ENCODE assay signal across 1 cellular context in the genomic region with DNA sequence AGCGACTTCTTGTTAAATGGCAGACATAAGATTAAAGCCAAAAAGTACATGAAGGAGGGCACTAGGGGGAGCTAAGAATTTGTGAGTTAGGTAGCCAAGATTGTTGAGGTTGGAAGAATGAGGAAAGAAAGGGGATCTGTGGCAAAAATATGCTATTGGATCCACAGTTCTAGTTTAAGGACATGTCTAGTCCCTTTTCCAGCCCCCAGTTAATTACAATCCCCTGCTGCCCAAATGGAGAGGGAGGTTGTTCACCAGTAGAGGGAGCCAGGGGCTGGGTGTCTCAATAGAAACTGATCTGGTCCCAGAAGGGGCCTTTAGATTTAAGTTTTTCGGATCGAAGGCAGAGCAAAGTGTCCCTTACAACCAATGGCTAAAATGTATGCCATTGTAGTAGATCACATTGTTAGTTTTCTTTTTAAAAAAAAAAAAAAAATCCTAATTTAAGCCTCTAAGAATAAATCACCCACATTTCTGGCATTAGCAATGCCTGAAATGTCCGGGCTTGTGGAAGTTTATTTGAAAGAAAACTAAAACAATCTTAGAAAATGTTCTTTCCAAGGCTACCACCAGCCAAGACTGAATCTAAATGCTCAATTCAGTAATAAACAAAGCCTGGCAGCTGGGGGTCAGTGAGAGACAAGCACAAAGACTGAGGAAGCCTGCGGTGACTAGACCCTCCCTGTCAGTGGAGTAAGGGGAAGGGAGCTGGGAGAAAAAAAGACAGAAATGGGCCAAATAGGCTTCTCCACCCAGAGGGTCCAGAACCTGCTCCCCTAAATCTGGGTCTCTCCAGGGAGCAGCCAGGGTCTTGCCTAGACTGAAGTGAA.
A peak's percentile ranks its signal among the peaks of the same experiment; 100 is the strongest.
TF ChIP-seq lines count a peak whose summit lies in the region.

No MANE protein-coding gene starts in this region.

TF ChIP-seq in IMR-90, 13 proteins besides CTCF, POLR2A, EP300 and RAD21:
- TF ChIP-seq, protein P1, sequence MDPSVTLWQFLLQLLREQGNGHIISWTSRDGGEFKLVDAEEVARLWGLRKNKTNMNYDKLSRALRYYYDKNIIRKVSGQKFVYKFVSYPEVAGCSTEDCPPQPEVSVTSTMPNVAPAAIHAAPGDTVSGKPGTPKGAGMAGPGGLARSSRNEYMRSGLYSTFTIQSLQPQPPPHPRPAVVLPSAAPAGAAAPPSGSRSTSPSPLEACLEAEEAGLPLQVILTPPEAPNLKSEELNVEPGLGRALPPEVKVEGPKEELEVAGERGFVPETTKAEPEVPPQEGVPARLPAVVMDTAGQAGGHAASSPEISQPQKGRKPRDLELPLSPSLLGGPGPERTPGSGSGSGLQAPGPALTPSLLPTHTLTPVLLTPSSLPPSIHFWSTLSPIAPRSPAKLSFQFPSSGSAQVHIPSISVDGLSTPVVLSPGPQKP (IDR thresholded peaks at IDR 0.05; ENCODE audit: borderline replicate concordance, low read depth, low read length), result no peak
- TF ChIP-seq FOS (IDR thresholded peaks at IDR 0.05; ENCODE audit: low read depth, low read length) (no peak), SMC3 (IDR thresholded peaks at IDR 0.05; ENCODE audit: low read depth, low read length) (peak; percentile 68)
